9 cellular contexts compared by ENCODE assay signal in genomic region chr9:133742849-133743444, GRCh38. TPM values are rescaled to one million over a fixed set of nuclear protein-coding genes. Genes with fewer than 3 reads are reported as not detected.
DNase-seq lines count a peak whose midpoint lies in the region; ATAC-seq and TF ChIP-seq lines count a peak whose summit lies in the region.
"Had no signal": no experiment of that assay in that cellular context is flagged by ENCODE, and none has a peak within 500 bp of the region (broad histone marks: within the 10 kb centered on the region; RNA-seq: fewer than 3 reads in every experiment).

No MANE protein-coding gene starts in this region.

- TF ChIP-seq CTCF in chondrocyte (IDR thresholded peaks at IDR 0.05) (peak; percentile 95), left lung (IDR thresholded peaks at IDR 0.05) (peak; percentile 94 to 98)

- no peaks in the 10 kb centered on the region for H3K9me3 Mint-ChIP-seq in activated CD4-positive, alpha-beta T cell treated with anti-CD3 and anti-CD28 coated beads for 36 hours (ENCODE audit: low read depth)
- peaks cover 8% of the 10 kb centered on the region for H3K9me3 Mint-ChIP-seq in chondrocyte (ENCODE audit: low read depth)
- H3K9me3 Mint-ChIP-seq: activated naive CD4-positive, alpha-beta T cell treated with anti-CD3 and anti-CD28 coated beads, Interleukin-2, amount 50 U/mL, for 24 hours had no signal

- H3K27ac Mint-ChIP-seq in activated CD4-positive, alpha-beta T cell treated with anti-CD3 and anti-CD28 coated beads for 36 hours = no peak overlapping the region
- no peak overlapping the region for H3K27ac Mint-ChIP-seq in chondrocyte (ENCODE audit: unreplicated experiment)
- H3K27ac Mint-ChIP-seq: activated naive CD4-positive, alpha-beta T cell treated with anti-CD3 and anti-CD28 coated beads, Interleukin-2, amount 50 U/mL, for 24 hours had no signal

- no peaks in the 10 kb centered on the region for H3K27me3 Mint-ChIP-seq in activated CD4-positive, alpha-beta T cell treated with anti-CD3 and anti-CD28 coated beads for 36 hours
- peaks cover 23% of the 10 kb centered on the region for H3K27me3 Mint-ChIP-seq in chondrocyte (ENCODE audit: low read depth)

- H3K4me1 Mint-ChIP-seq in activated CD4-positive, alpha-beta T cell treated with anti-CD3 and anti-CD28 coated beads for 36 hours = peaks cover 7% of the 10 kb centered on the region
- H3K4me1 Mint-ChIP-seq in chondrocyte (ENCODE audit: low read depth) = no peaks in the 10 kb centered on the region
- H3K4me1 Mint-ChIP-seq: activated naive CD4-positive, alpha-beta T cell treated with anti-CD3 and anti-CD28 coated beads, Interleukin-2, amount 50 U/mL, for 24 hours had no signal

- DNase-seq in DMS153 (lab: John Stamatoyannopoulos, UW) (peak; percentile 56), NCI-H524 (lab: John Stamatoyannopoulos, UW) (peak; percentile 70 to 94), chondrocyte (ENCODE audit: low spot score) (no peak), left lung (peak; percentile 68 to 91)
- DNase-seq in activated CD4-positive, alpha-beta T cell treated with anti-CD3 and anti-CD28 coated beads for 36 hours = peak; percentile 86
- DNase-seq in stimulated activated CD4-positive, alpha-beta T cell treated with anti-CD3 and anti-CD28 coated beads, TNF-alpha, amount 100 ng/mL, for 1 hour (ENCODE audit: low read depth in 3 of 3, low spot score in 1 of 3) = peak; percentile 40 to 73 (median 46)

- H3K4me1 ChIP-seq in left lung = peaks cover 0 to 9% of the 10 kb centered on the region in 2 donors

- no peaks in the 10 kb centered on the region for H3K36me3 Mint-ChIP-seq in activated CD4-positive, alpha-beta T cell treated with anti-CD3 and anti-CD28 coated beads for 36 hours (ENCODE audit: low read depth)
- peaks cover 2% of the 10 kb centered on the region for H3K36me3 Mint-ChIP-seq in chondrocyte (ENCODE audit: low read depth)
- H3K36me3 Mint-ChIP-seq: activated naive CD4-positive, alpha-beta T cell treated with anti-CD3 and anti-CD28 coated beads, Interleukin-2, amount 50 U/mL, for 24 hours had no signal

- H3K4me3 ChIP-seq in left lung = no peak overlapping the region

- no peaks in the 10 kb centered on the region for H3K36me3 ChIP-seq in left lung

- H3K27me3 ChIP-seq in left lung = peaks cover 0 to 12% of the 10 kb centered on the region in 2 donors

- peak; percentile 75 for ATAC-seq in HG03060 (IDR thresholded peaks at IDR 0.05; ENCODE audit: low read depth, unreplicated experiment)
- ATAC-seq in activated CD4-positive, alpha-beta T cell treated with anti-CD3 and anti-CD28 coated beads for 36 hours = peak; percentile 79
- peak; percentile 92 for ATAC-seq in left lung
- no peak for ATAC-seq in GM18867 (IDR thresholded peaks at IDR 0.05; ENCODE audit: unreplicated experiment)

- H3K9me3 ChIP-seq in left lung = no peaks in the 10 kb centered on the region

- CTCF ChIA-PET in activated CD4-positive, alpha-beta T cell treated with anti-CD3 and anti-CD28 coated beads for 36 hours (lab: Charles Lee) = interaction anchor here (0.6 to 2.0 kb wide), 34 partner anchors 9 to 963 kb away, joined by 3 to 11 read pairs (median 3); partner anchors contain the start of gene ADAMTSL2

- intact Hi-C loops in activated CD4-positive, alpha-beta T cell treated with anti-CD3 and anti-CD28 coated beads for 36 hours (cut with DNase I, micrococcal nuclease) = loop anchor here in 1 of 2 experiments (5.0 kb wide), 1 partner anchor 211 kb away; the partner anchor contains the start of gene ADAMTSL2
- intact Hi-C loops in left lung (cut with DNase I) = no loop called here

- no peak overlapping the region for H3K4me3 Mint-ChIP-seq in activated CD4-positive, alpha-beta T cell treated with anti-CD3 and anti-CD28 coated beads for 36 hours
- no peak overlapping the region for H3K4me3 Mint-ChIP-seq in chondrocyte (ENCODE audit: unreplicated experiment)
- H3K4me3 Mint-ChIP-seq: activated naive CD4-positive, alpha-beta T cell treated with anti-CD3 and anti-CD28 coated beads, Interleukin-2, amount 50 U/mL, for 24 hours had no signal

- no peak overlapping the region for H3K27ac ChIP-seq in left lung

- POLR2A ChIA-PET in activated CD4-positive, alpha-beta T cell treated with anti-CD3 and anti-CD28 coated beads for 36 hours (lab: Charles Lee) = no interaction called here

RNA-seq across cellular contexts. Expression of gene SARDH, which starts 4.8 kb away (rescaled TPM):
- 1 to 10 TPM; 7.8 to 8.2 TPM for total RNA-seq in activated CD4-positive, alpha-beta T cell treated with anti-CD3 and anti-CD28 coated beads for 36 hours
- 0.74 to 1.2 TPM in 2 of 3 replicates, not detected in the other for total RNA-seq in chondrocyte
- 1 to 10 TPM; 3.9 to 5.9 TPM for total RNA-seq in left lung
